8 cellular contexts compared by ENCODE assay signal in genomic region chr1:28648493-28649238, GRCh38. TPM values are rescaled to one million over a fixed set of nuclear protein-coding genes. Genes with fewer than 3 reads are reported as not detected.
DNase-seq lines count a peak whose midpoint lies in the region; ATAC-seq and TF ChIP-seq lines count a peak whose summit lies in the region.

Gene RNU11 (plus strand): TSS chr1:28648600.

- CTCF ChIA-PET in BJ (lab: Yijun Ruan, JAX): interaction anchor here (0.5 to 1.0 kb wide), 6 partner anchors 8 to 175 kb away, joined by 3 to 8 read pairs (median 3); partner anchors contain the start of gene YTHDF2

- POLR2A ChIA-PET in BJ (lab: Charles Lee): interaction anchor here (0.5 to 2.1 kb wide), 9 partner anchors 17 to 396 kb away, joined by 3 to 18 read pairs (median 4); partner anchors contain the start of genes GMEB1 and YTHDF2

- H3K27ac ChIP-seq in cingulate gyrus (ENCODE audit: low read depth, low read length): peak within 1 kb of the TSS; percentile 99
- H3K27ac ChIP-seq in layer of hippocampus (ENCODE audit: low read depth, low read length): peak within 1 kb of the TSS; percentile 97

- DNase-seq in BJ (ENCODE audit: low read depth) (peak; percentile 87), GM19238 (ENCODE audit: insufficient read length, low spot score) (peak; percentile 41), NCI-H510A (lab: John Stamatoyannopoulos, UW) (peak; percentile 79)
- DNase-seq in activated CD4-positive, alpha-beta T cell treated with anti-CD3 and anti-CD28 coated beads for 24 hours (ENCODE audit: low read depth in 2 of 2): peak; percentile 67 to 87
- DNase-seq in stimulated activated CD4-positive, alpha-beta T cell treated with anti-CD3 and anti-CD28 coated beads, Interleukin-1b, Interleukin-23, amount 100 ng/mL, for 24 hours (ENCODE audit: low read depth in 4 of 4, low spot score in 1 of 4): peak; percentile 73 to 90 (median 80)

- H3K4me3 ChIP-seq in BJ (ENCODE audit: low read depth, low read length): peak within 1 kb of the TSS; percentile 42

- H3K36me3 ChIP-seq in BJ (ENCODE audit: control insufficient read depth, insufficient read depth, low read length): no peaks in the 10 kb centered on the region

- ATAC-seq in HG03439 (IDR thresholded peaks at IDR 0.05; ENCODE audit: unreplicated experiment): peak; percentile 67

- no peak for TF ChIP-seq CTCF in BJ (IDR thresholded peaks at IDR 0.05; ENCODE audit: insufficient read depth, low read depth, low read length)

- H3K27me3 ChIP-seq in BJ (ENCODE audit: control insufficient read depth, insufficient read depth, low read length): no peaks in the 10 kb centered on the region
- no peaks in the 10 kb centered on the region for H3K27me3 ChIP-seq in layer of hippocampus (ENCODE audit: control insufficient read depth, insufficient read depth, low read length)

RNA-seq across cellular contexts. Expression of gene RNU11, which starts in this region (rescaled TPM):
- polyA plus RNA-seq in BJ (2011; rRNA removed): not detected in 2 replicates
- polyA minus RNA-seq in BJ (2011; rRNA and poly(A)+ RNA removed): not detected in 2 replicates

Comparison
In these comparisons a context has a peak if more than half of its experiments do, and no peak if none do; other contexts are left out.
1. Peak in every context shown above with its lines: DNase-seq, ATAC-seq, H3K4me3 ChIP-seq and H3K27ac ChIP-seq.
2. Peak in DNase-seq and H3K4me3 ChIP-seq in BJ; RNA of the gene not detected or under 1 TPM.